Comparison of ENCODE assay signal across 8 cellular contexts in the genomic region with DNA sequence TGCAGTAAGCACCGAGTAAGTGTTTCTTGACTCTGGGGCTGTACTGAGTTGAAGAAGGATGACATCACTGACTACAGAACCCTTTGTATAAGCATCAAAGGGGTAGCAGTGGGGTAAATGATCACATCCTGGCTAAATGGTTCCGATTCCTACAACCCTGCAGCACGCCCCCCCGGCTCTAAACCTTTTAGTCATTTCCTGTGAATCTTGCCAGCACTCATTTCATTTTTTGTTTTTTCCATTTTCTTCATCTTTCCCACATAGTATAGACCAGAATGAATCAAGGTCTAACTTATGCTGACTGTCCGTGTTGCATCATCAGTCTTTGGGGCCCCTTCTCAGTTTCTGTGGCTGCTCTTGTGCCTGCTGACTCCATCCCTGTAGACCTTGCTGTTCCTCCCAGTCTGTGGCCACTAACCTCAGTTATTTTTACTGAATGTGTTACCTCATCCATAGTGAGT.
DNase-seq lines count a peak whose midpoint lies in the region; TF ChIP-seq lines count a peak whose summit lies in the region.

No MANE protein-coding gene starts in this region.

- no peaks in the 10 kb centered on the region for H3K79me2 ChIP-seq in Karpas-422 (ENCODE audit: low read length)

- H4K20me1 ChIP-seq in Karpas-422 (ENCODE audit: insufficient read depth, low read depth, low read length), result no peaks in the 10 kb centered on the region

- no peaks in the 10 kb centered on the region for H3K36me3 ChIP-seq in Karpas-422 (ENCODE audit: insufficient read depth, low read length)

- H3K27ac ChIP-seq in Karpas-422 (ENCODE audit: low read length), result peak overlapping the region; percentile 75

- no peaks in the 10 kb centered on the region for H3K9me2 ChIP-seq in Karpas-422 (replicated peaks; ENCODE audit: insufficient read depth, low read length)

- no peaks in the 10 kb centered on the region for H3K27me3 ChIP-seq in Karpas-422 (ENCODE audit: low read length)

- H2AFZ ChIP-seq in Karpas-422 (ENCODE audit: low read length), result peak overlapping the region; percentile 12

- peak overlapping the region; percentile 17 for H3K9ac ChIP-seq in Karpas-422 (ENCODE audit: low read length)

- no peaks in the 10 kb centered on the region for H3K9me3 ChIP-seq in Karpas-422 (ENCODE audit: low read length)

- H3K4me3 ChIP-seq in Karpas-422 (ENCODE audit: low read length), result peak overlapping the region; percentile 36; the same call in 1 of the 2 replicates
- H3K4me3 ChIP-seq in foreskin fibroblast (ENCODE audit: low read depth in 1 of 2, low read length in 2 of 2), result no peak overlapping the region

- peaks cover 43% of the 10 kb centered on the region for H3K4me1 ChIP-seq in Karpas-422 (ENCODE audit: low read length)

- no peak for TF ChIP-seq CTCF in foreskin fibroblast (IDR thresholded peaks at IDR 0.05; ENCODE audit: low read depth, low read length)

- peak overlapping the region; percentile 64 for H3K4me2 ChIP-seq in Karpas-422 (ENCODE audit: low read depth, low read length, poor library complexity, severe bottlenecking)

- no peak for DNase-seq in Karpas-422
- DNase-seq in activated CD8-positive, alpha-beta memory T cell treated with anti-CD3 and anti-CD28 coated beads for 1 hour (ENCODE audit: extremely low read depth in 1 of 2, low read depth in 1 of 2), result peak; percentile 19 to 28
- peak; percentile 94 to 95 for DNase-seq in foreskin fibroblast
- DNase-seq in stimulated activated CD8-positive, alpha-beta memory T cell treated with anti-CD3 and anti-CD28 coated beads, Interleukin-4, amount 100 ng/mL, for 24 hours (ENCODE audit: low read depth), result peak; percentile 60
- no peak for DNase-seq in NCI-H82 (lab: John Stamatoyannopoulos, UW)
- DNase-seq in UCSD-AML1 (lab: John Stamatoyannopoulos, UW; ENCODE audit: unreplicated experiment), result no peak
- no peak for DNase-seq in NCI-H1105 treated with DMSO at 0.1 percent for 48 hours (lab: John Stamatoyannopoulos, UW)
- no peak for DNase-seq in NCI-H187 treated with DMSO at 0.1 percent for 48 hours (lab: John Stamatoyannopoulos, UW)

Comparison
In these comparisons a context has a peak if more than half of its experiments do, and no peak if none do; other contexts are left out.
1. DNase-seq: peak in activated CD8-positive, alpha-beta memory T cell treated with anti-CD3 and anti-CD28 coated beads for 1 hour (2 of 2), foreskin fibroblast (2 of 2) and stimulated activated CD8-positive, alpha-beta memory T cell treated with anti-CD3 and anti-CD28 coated beads, Interleukin-4, amount 100 ng/mL, for 24 hours (single experiment); none in Karpas-422 (single experiment), NCI-H82 (single experiment), UCSD-AML1 (single experiment), NCI-H1105 treated with DMSO at 0.1 percent for 48 hours (single experiment) and NCI-H187 treated with DMSO at 0.1 percent for 48 hours (single experiment).